Comparison of ENCODE assay signal across 23 cellular contexts in genomic region chr12:15273896-15274295, GRCh38. TPM values are rescaled to one million over a fixed set of nuclear protein-coding genes. Genes with fewer than 3 reads are reported as not detected.
DNase-seq lines count a peak whose midpoint lies in the region; ATAC-seq and TF ChIP-seq lines count a peak whose summit lies in the region.
"Had no signal": no experiment of that assay in that cellular context is flagged by ENCODE, and none has a peak within 500 bp of the region (broad histone marks: within the 10 kb centered on the region; RNA-seq: fewer than 3 reads in every experiment).

No MANE protein-coding gene starts in this region.

- H3K27ac ChIP-seq in 22Rv1 (peak overlapping the region; percentile 76), epithelial cell of prostate (peak overlapping the region; percentile 77), ovary (no peak overlapping the region)
- H3K27ac ChIP-seq: parathyroid adenoma, skin epidermis had no signal

- H3K9me3 ChIP-seq in ovary, result no peaks in the 10 kb centered on the region
- H3K9me3 ChIP-seq: BE2C, Caco-2 had no signal

- H3K27me3 ChIP-seq in ovary, result no peaks in the 10 kb centered on the region
- H3K27me3 ChIP-seq: BE2C had no signal

- no peak overlapping the region for H3K4me3 ChIP-seq in ovary
- H3K4me3 ChIP-seq: skin epidermis had no signal

- no peak for TF ChIP-seq POLR2A in ovary (IDR thresholded peaks at IDR 0.05)

- intact Hi-C loops in ovary (cut with DNase I), result loop anchor here (10.0 kb wide), 4 partner anchors 251 to 581 kb away; partner anchors contain the start of gene ART4 (in 2 of the 4)

- TF ChIP-seq CTCF in 22Rv1 (IDR thresholded peaks at IDR 0.05) (no peak), ovary (IDR thresholded peaks at IDR 0.05) (no peak)

- ATAC-seq in HG03108 (IDR thresholded peaks at IDR 0.05; ENCODE audit: unreplicated experiment), result no peak
- ATAC-seq: natural killer cell treated with Interleukin-12 subunit alpha and Interleukin-12 subunit beta and Interleukin-15 and Interleukin-18, amount 100 ng/mL, for 72 hours; stimulated activated memory B cell treated with anti-CD40 and anti-IgM and Interleukin-4, amounts not matched to agents 10 μg/mL and 1 μg/mL and 100 μg/mL, for 72 hours had no signal

- no peak for TF ChIP-seq EP300 in ovary (IDR thresholded peaks at IDR 0.05)

- H3K4me1 ChIP-seq in ovary (ENCODE audit: insufficient read depth), result no peaks in the 10 kb centered on the region
- H3K4me1 ChIP-seq: Caco-2, parathyroid adenoma had no signal

- no peaks in the 10 kb centered on the region for H3K36me3 ChIP-seq in ovary
- H3K36me3 ChIP-seq: BE2C had no signal

- DNase-seq in MV-4-11 (lab: John Stamatoyannopoulos, UW) (peak; percentile 70), epithelial cell of prostate (ENCODE audit: low read depth, low spot score) (no peak), renal cortical epithelial cell (ENCODE audit: low read depth) (peak; percentile 7), HuH-7.5 (ENCODE audit: low spot score) (no peak), ovary (no peak)
- no peak for DNase-seq in activated CD8-positive, alpha-beta memory T cell treated with anti-CD3 and anti-CD28 coated beads, Interleukin-2, amount 50 U/mL, for 4 hours
- DNase-seq: activated CD4-positive, alpha-beta T cell treated with anti-CD3 and anti-CD28 coated beads, Interleukin-2, amount 50 U/mL, for 48 hours; activated CD4-positive, CD25-positive, alpha-beta regulatory T cell; Caco-2; dermis blood vessel endothelial cell; H7; left cardiac atrium; mesendoderm; NCI-H526; T1000 had no signal

- 56 to 61% (median 58%) methylated on average over 3 of the region's 3 CpGs for WGBS in ovary, 3 donors

RNA-seq across cellular contexts. Expression of gene PTPRO, which starts 48.4 kb away (rescaled TPM):
- total RNA-seq in renal cortical epithelial cell (0.45 and 0.69 TPM in 2 replicates), ovary (1 to 10 TPM in 3 of 7 donors, under 1 TPM in 4; 0.30 to 2.1 (median 0.83) TPM)
- 1 to 10 TPM in 1 of 2 donors, under 1 TPM in 1; 0.58 to 3.7 TPM for polyA plus RNA-seq in ovary
- total RNA-seq: Caco-2; dermis blood vessel endothelial cell; natural killer cell treated with Interleukin-12 subunit alpha and Interleukin-12 subunit beta and Interleukin-15 and Interleukin-18, amount 100 ng/mL, for 72 hours had no signal

RNA-seq across cellular contexts. Expression of gene RERG, which starts 52.7 kb away (rescaled TPM):
- total RNA-seq in renal cortical epithelial cell (4.1 TPM in 1 of 2 replicates, not detected in the other), ovary (10 to 100 TPM; 12.9 to 87.2 (median 36.7) TPM)
- polyA plus RNA-seq in ovary, result 10 to 100 TPM; 14.2 to 96.8 TPM
- total RNA-seq: Caco-2; H7; natural killer cell treated with Interleukin-12 subunit alpha and Interleukin-12 subunit beta and Interleukin-15 and Interleukin-18, amount 100 ng/mL, for 72 hours had no signal
- polyA plus RNA-seq: IgD-negative memory B cell had no signal

Comparison
In these comparisons a context has a peak if more than half of its experiments do, and no peak if none do; other contexts are left out.
1. H3K27ac ChIP-seq: peak in 22Rv1 (single experiment) and epithelial cell of prostate (single experiment); none in ovary (0 of 2).
2. DNase-seq: peak in MV-4-11 (single experiment) and renal cortical epithelial cell (single experiment); none in epithelial cell of prostate (single experiment), activated CD8-positive, alpha-beta memory T cell treated with anti-CD3 and anti-CD28 coated beads, Interleukin-2, amount 50 U/mL, for 4 hours (single experiment), HuH-7.5 (single experiment) and ovary (0 of 5).